In genomic region chr20:63519765-63520593, GRCh38 we compare ENCODE assay signal across 7 cellular contexts. TPM values are rescaled to one million over a fixed set of nuclear protein-coding genes. Genes with fewer than 3 reads are reported as not detected.
A peak's percentile ranks its signal among the peaks of the same experiment; 100 is the strongest.
DNase-seq lines count a peak whose midpoint lies in the region; ATAC-seq and TF ChIP-seq lines count a peak whose summit lies in the region.

No MANE protein-coding gene starts in this region.

- peaks cover 0 to 5% (median 0%) of the 10 kb centered on the region in 5 donors for H3K9me3 ChIP-seq in subcutaneous abdominal adipose tissue (ENCODE audit: control insufficient read depth in 5 of 5, low read length in 5 of 5)

- H3K27me3 ChIP-seq in subcutaneous abdominal adipose tissue (ENCODE audit: control insufficient read depth in 5 of 5, insufficient read depth in 4 of 5, low read length in 5 of 5) = no peaks in the 10 kb centered on the region

- H3K36me3 ChIP-seq in subcutaneous abdominal adipose tissue (ENCODE audit: control insufficient read depth in 5 of 5, insufficient read depth in 5 of 5, low read length in 5 of 5) = peaks cover 0 to 13% (median 8%) of the 10 kb centered on the region in 5 donors

- peak; percentile 84 for DNase-seq in GM13977 (ENCODE audit: low spot score)
- peak; percentile 68 for DNase-seq in NCI-H146 treated with DMSO at 0.1 percent for 48 hours (lab: John Stamatoyannopoulos, UW; ENCODE audit: unreplicated experiment)
- DNase-seq in activated CD8-positive, alpha-beta memory T cell treated with anti-CD3 and anti-CD28 coated beads, Interleukin-2, amount 50 U/mL, for 48 hours = peak; percentile 81
- DNase-seq in natural killer cell treated with Interleukin-12 subunit alpha and Interleukin-12 subunit beta and Interleukin-15 and Interleukin-18, amount 100 ng/mL, for 72 hours (ENCODE audit: low spot score) = peak; percentile 76

- peaks cover 0 to 28% (median 24%) of the 10 kb centered on the region in 5 donors for H3K4me1 ChIP-seq in subcutaneous abdominal adipose tissue (ENCODE audit: control insufficient read depth in 5 of 5, insufficient read depth in 5 of 5, low read length in 5 of 5)

- peak overlapping the region in 3 of 5 donors; percentile 21 to 48 (median 41) for H3K9ac ChIP-seq in subcutaneous abdominal adipose tissue (ENCODE audit: low read length in 5 of 5)

- H3K27ac ChIP-seq in subcutaneous abdominal adipose tissue (ENCODE audit: low read depth, low read length) = no peak overlapping the region

- H3K4me3 Mint-ChIP-seq in natural killer cell treated with Interleukin-12 subunit alpha and Interleukin-12 subunit beta and Interleukin-15 and Interleukin-18, amount 100 ng/mL, for 72 hours = peak overlapping the region; percentile 66

- H3K27ac Mint-ChIP-seq in natural killer cell treated with Interleukin-12 subunit alpha and Interleukin-12 subunit beta and Interleukin-15 and Interleukin-18, amount 100 ng/mL, for 72 hours = no peak overlapping the region

- in situ Hi-C loops in GM13977 (cut with MboI; ENCODE audit: low pct_unique_long_range_greater_than_20kb, low sequenced_read_pairs, unreplicated experiment) = no loop called here

- H3K4me3 ChIP-seq in subcutaneous abdominal adipose tissue (ENCODE audit: low read depth in 1 of 5, low read length in 5 of 5) = peak overlapping the region in 4 of 5 donors; percentile 57 to 89 (median 72)

- peaks cover 4 to 8% of the 10 kb centered on the region in 2 donors for H3K4me1 Mint-ChIP-seq in natural killer cell treated with Interleukin-12 subunit alpha and Interleukin-12 subunit beta and Interleukin-15 and Interleukin-18, amount 100 ng/mL, for 72 hours (ENCODE audit: low read depth in 2 of 2)

- no peaks in the 10 kb centered on the region for H3K36me3 Mint-ChIP-seq in natural killer cell treated with Interleukin-12 subunit alpha and Interleukin-12 subunit beta and Interleukin-15 and Interleukin-18, amount 100 ng/mL, for 72 hours

- H3K27me3 Mint-ChIP-seq in natural killer cell treated with Interleukin-12 subunit alpha and Interleukin-12 subunit beta and Interleukin-15 and Interleukin-18, amount 100 ng/mL, for 72 hours = peaks cover 0 to 5% of the 10 kb centered on the region in 2 donors

- TF ChIP-seq CTCF in GM13977 (IDR thresholded peaks at IDR 0.05; ENCODE audit: extremely low read depth, insufficient read depth, missing control alignments) = peak; percentile 7

- ATAC-seq in HG02588 (IDR thresholded peaks at IDR 0.05; ENCODE audit: unreplicated experiment) (peak; percentile 35), esophagus mucosa (peak; percentile 30)
- peak; percentile 76 to 84 for ATAC-seq in natural killer cell treated with Interleukin-12 subunit alpha and Interleukin-12 subunit beta and Interleukin-15 and Interleukin-18, amount 100 ng/mL, for 72 hours

- H3K9me3 Mint-ChIP-seq in natural killer cell treated with Interleukin-12 subunit alpha and Interleukin-12 subunit beta and Interleukin-15 and Interleukin-18, amount 100 ng/mL, for 72 hours = no peaks in the 10 kb centered on the region

RNA-seq across cellular contexts. Expression of gene PPDPF, which starts 0.6 kb away (rescaled TPM):
- total RNA-seq in esophagus mucosa = 459 TPM
- total RNA-seq in natural killer cell treated with Interleukin-12 subunit alpha and Interleukin-12 subunit beta and Interleukin-15 and Interleukin-18, amount 100 ng/mL, for 72 hours = 10 to 100 TPM; 66.4 to 96.9 TPM

RNA-seq across cellular contexts. Expression of gene PTK6, which starts 17.2 kb away (rescaled TPM):
- 92.7 TPM for total RNA-seq in esophagus mucosa
- under 1 TPM in 1 of 2 donors, not detected in 1; 0.19 TPM for total RNA-seq in natural killer cell treated with Interleukin-12 subunit alpha and Interleukin-12 subunit beta and Interleukin-15 and Interleukin-18, amount 100 ng/mL, for 72 hours

RNA-seq across cellular contexts. Expression of gene EEF1A2, which starts 21.1 kb away (rescaled TPM):
- 0.76 TPM for total RNA-seq in esophagus mucosa
- total RNA-seq in natural killer cell treated with Interleukin-12 subunit alpha and Interleukin-12 subunit beta and Interleukin-15 and Interleukin-18, amount 100 ng/mL, for 72 hours = 1 to 10 TPM; 3.1 to 6.1 TPM

RNA-seq across cellular contexts. Expression of gene SRMS, which starts 27.6 kb away (rescaled TPM):
- 0.44 TPM for total RNA-seq in esophagus mucosa
- not detected for total RNA-seq in natural killer cell treated with Interleukin-12 subunit alpha and Interleukin-12 subunit beta and Interleukin-15 and Interleukin-18, amount 100 ng/mL, for 72 hours

RNA-seq across cellular contexts. Expression of gene FNDC11, which starts 34.0 kb away (rescaled TPM):
- total RNA-seq in esophagus mucosa = 0.28 TPM
- under 1 TPM; 0.31 to 0.39 TPM for total RNA-seq in natural killer cell treated with Interleukin-12 subunit alpha and Interleukin-12 subunit beta and Interleukin-15 and Interleukin-18, amount 100 ng/mL, for 72 hours

Comparison
In these comparisons a context has a peak if more than half of its experiments do, and no peak if none do; other contexts are left out.
1. ATAC-seq: peak in every context shown above with its lines; median percentile 80 in natural killer cell treated with Interleukin-12 subunit alpha and Interleukin-12 subunit beta and Interleukin-15 and Interleukin-18, amount 100 ng/mL, for 72 hours; 35 in HG02588; 30 in esophagus mucosa.
2. RNA of gene PTK6, which starts 17.2 kb away (total RNA-seq): 92.7 TPM in esophagus mucosa (single experiment); 0.19 TPM in natural killer cell treated with Interleukin-12 subunit alpha and Interleukin-12 subunit beta and Interleukin-15 and Interleukin-18, amount 100 ng/mL, for 72 hours; every median in the first group is over 10 times any median in the second.
3. Peak in every context shown above with its lines, with median percentiles within 50 percentile points of each other: DNase-seq.